Comparison of ENCODE assay signal across 1 cellular context in the genomic region with DNA sequence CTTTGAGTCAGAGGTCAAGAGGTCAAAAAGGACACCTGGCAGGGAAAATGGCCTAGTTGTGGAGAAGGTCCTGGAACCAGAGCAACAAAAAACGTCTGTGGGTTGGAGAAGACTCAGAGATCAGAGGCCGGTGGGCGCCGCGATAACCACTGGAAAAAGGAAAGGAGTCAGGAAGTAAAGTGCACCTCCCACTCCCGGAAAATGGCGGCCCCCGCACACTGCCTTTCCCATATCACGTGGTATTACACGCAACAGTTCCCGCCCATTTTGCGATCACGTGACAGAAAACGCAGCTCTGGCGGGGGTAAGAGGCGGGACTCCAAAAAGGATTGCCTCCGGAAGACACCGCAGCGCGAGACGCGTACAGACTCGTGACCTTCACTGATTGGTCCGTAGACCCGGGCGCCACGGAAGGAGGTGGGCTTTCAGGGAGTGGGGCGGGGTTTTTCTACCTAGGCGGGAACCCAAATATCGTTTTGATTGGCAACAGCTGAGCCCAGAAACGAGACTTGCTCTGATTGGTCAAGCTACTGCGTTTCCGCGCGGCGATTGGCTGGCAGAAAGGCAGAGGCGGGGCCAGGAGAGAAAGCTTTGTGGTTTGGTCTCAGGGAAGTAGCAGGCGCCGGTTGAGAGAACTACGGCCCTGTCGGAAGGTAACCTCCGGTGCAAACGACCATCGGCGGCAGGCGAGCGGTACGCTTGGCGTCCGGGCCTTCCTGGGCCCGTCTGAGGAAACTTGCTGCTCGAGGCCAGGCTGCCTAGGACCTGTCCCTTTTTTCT.
TF ChIP-seq lines count a peak whose summit lies in the region.

Gene ACTMAP, minus strand, starts transcription at position 193 of the 780 bp plus-strand sequence. CDS start 674 bp downstream, outside the sequence.

TF ChIP-seq in K562, 482 proteins besides CTCF, POLR2A, EP300 and RAD21 (continued from another document and continues in another):
- no peak for TF ChIP-seq MYBL2 (IDR thresholded peaks at IDR 0.05; ENCODE audit: low read depth)
- TF ChIP-seq MYBL2 (CRISPR knock-in tag; IDR thresholded peaks at IDR 0.05; ENCODE audit: borderline replicate concordance) = no peak
- TF ChIP-seq SPI1 (IDR thresholded peaks at IDR 0.05; ENCODE audit: borderline replicate concordance, low read depth, low read length) = no peak
- TF ChIP-seq USF1 (CRISPR knock-in tag; IDR thresholded peaks at IDR 0.05) = peak; percentile 99
- TF ChIP-seq FOS (IDR thresholded peaks at IDR 0.05; ENCODE audit: extremely low read depth, insufficient read length) = peak; percentile 93
- peak; percentile 82 for TF ChIP-seq DPF2 (IDR thresholded peaks at IDR 0.05)
- TF ChIP-seq, protein P1, sequence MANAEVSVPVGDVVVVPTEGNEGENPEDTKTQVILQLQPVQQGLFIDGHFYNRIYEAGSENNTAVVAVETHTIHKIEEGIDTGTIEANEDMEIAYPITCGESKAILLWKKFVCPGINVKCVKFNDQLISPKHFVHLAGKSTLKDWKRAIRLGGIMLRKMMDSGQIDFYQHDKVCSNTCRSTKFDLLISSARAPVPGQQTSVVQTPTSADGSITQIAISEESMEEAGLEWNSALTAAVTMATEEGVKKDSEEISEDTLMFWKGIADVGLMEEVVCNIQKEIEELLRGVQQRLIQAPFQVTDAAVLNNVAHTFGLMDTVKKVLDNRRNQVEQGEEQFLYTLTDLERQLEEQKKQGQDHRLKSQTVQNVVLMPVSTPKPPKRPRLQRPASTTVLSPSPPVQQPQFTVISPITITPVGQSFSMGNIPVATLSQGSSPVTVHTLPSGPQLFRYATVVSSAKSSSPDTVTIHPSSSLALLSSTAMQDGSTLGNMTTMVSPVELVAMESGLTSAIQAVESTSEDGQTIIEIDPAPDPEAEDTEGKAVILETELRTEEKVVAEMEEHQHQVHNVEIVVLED (CRISPR knock-in tag; IDR thresholded peaks at IDR 0.05) = peak; percentile 59
- TF ChIP-seq ZNF140 (CRISPR knock-in tag; IDR thresholded peaks at IDR 0.05) = no peak
- TF ChIP-seq, protein P2, sequence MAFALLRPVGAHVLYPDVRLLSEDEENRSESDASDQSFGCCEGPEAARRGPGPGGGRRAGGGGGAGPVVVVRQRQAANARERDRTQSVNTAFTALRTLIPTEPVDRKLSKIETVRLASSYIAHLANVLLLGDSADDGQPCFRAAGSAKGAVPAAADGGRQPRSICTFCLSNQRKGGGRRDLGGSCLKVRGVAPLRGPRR (CRISPR knock-in tag; IDR thresholded peaks at IDR 0.05) = peak; percentile 91; the same call in 1 of the 2 replicates
- TF ChIP-seq NFIX (CRISPR knock-in tag; IDR thresholded peaks at IDR 0.05; ENCODE audit: low read depth) = no peak
- peak; percentile 96 for TF ChIP-seq NR2C1 (IDR thresholded peaks at IDR 0.05)
- peak; percentile 97 for TF ChIP-seq NR2C1 (tag; IDR thresholded peaks at IDR 0.05)
- peak; percentile 56 for TF ChIP-seq HMGN3 (IDR thresholded peaks at IDR 0.05; ENCODE audit: borderline replicate concordance, extremely low read depth, insufficient read length, low read depth, low read length)
- no peak for TF ChIP-seq FIP1L1 (IDR thresholded peaks at IDR 0.05; ENCODE audit: low read depth, low read length, poor library complexity, severe bottlenecking)
- TF ChIP-seq MCM2 (IDR thresholded peaks at IDR 0.05; ENCODE audit: low read depth) = no peak
- peak; percentile 90 for TF ChIP-seq RBM25 (IDR thresholded peaks at IDR 0.05; ENCODE audit: low read depth, low read length, severe bottlenecking)
- TF ChIP-seq DEAF1 (CRISPR knock-in tag; IDR thresholded peaks at IDR 0.05) = no peak
- TF ChIP-seq BDP1 (IDR thresholded peaks at IDR 0.05; ENCODE audit: insufficient read depth, insufficient read length) = no peak
- no peak for TF ChIP-seq GTF3C2 (IDR thresholded peaks at IDR 0.05; ENCODE audit: borderline replicate concordance, extremely low read depth, insufficient read length)
- TF ChIP-seq IRF2 (CRISPR knock-in tag; IDR thresholded peaks at IDR 0.05) = no peak
- TF ChIP-seq XRCC5 (IDR thresholded peaks at IDR 0.05; ENCODE audit: low read depth, low read length) = peak; percentile 79
- peak in 1 of 2 experiments; percentile 77; a peak in 2 of 4 replicates for TF ChIP-seq HDAC1 (IDR thresholded peaks at IDR 0.05)
- TF ChIP-seq ZNF57 (CRISPR knock-in tag; IDR thresholded peaks at IDR 0.05) = no peak
- peak; percentile 38; the same call in 1 of the 2 replicates for TF ChIP-seq ZBTB26 (CRISPR knock-in tag; IDR thresholded peaks at IDR 0.05)
- TF ChIP-seq, protein P3, sequence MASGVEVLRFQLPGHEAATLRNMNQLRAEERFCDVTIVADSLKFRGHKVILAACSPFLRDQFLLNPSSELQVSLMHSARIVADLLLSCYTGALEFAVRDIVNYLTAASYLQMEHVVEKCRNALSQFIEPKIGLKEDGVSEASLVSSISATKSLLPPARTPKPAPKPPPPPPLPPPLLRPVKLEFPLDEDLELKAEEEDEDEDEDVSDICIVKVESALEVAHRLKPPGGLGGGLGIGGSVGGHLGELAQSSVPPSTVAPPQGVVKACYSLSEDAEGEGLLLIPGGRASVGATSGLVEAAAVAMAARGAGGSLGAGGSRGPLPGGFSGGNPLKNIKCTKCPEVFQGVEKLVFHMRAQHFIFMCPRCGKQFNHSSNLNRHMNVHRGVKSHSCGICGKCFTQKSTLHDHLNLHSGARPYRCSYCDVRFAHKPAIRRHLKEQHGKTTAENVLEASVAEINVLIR (CRISPR knock-in tag; IDR thresholded peaks at IDR 0.05) = peak; percentile 72; the same call in 1 of the 2 replicates
- TF ChIP-seq, protein P4, sequence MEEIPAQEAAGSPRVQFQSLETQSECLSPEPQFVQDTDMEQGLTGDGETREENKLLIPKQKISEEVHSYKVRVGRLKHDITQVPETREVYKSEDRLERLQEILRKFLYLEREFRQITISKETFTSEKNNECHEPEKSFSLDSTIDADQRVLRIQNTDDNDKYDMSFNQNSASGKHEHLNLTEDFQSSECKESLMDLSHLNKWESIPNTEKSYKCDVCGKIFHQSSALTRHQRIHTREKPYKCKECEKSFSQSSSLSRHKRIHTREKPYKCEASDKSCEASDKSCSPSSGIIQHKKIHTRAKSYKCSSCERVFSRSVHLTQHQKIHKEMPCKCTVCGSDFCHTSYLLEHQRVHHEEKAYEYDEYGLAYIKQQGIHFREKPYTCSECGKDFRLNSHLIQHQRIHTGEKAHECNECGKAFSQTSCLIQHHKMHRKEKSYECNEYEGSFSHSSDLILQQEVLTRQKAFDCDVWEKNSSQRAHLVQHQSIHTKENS (CRISPR knock-in tag; IDR thresholded peaks at IDR 0.05) = no peak
- peak in 1 of 2 experiments; percentile 85; a peak in 2 of 4 replicates for TF ChIP-seq ETV6 (IDR thresholded peaks at IDR 0.05; ENCODE audit: borderline replicate concordance in 1 of 2, low read depth in 2 of 2, low read length in 1 of 2)
- TF ChIP-seq ETV6 (CRISPR knock-in tag; IDR thresholded peaks at IDR 0.05; ENCODE audit: borderline replicate concordance) = no peak
- TF ChIP-seq, protein P5, sequence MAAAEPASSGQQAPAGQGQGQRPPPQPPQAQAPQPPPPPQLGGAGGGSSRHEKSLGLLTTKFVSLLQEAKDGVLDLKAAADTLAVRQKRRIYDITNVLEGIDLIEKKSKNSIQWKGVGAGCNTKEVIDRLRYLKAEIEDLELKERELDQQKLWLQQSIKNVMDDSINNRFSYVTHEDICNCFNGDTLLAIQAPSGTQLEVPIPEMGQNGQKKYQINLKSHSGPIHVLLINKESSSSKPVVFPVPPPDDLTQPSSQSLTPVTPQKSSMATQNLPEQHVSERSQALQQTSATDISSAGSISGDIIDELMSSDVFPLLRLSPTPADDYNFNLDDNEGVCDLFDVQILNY (CRISPR knock-in tag; IDR thresholded peaks at IDR 0.05) = no peak
- peak; percentile 47; the same call in 1 of the 2 replicates for TF ChIP-seq ZNF175 (CRISPR knock-in tag; IDR thresholded peaks at IDR 0.05; ENCODE audit: low read depth)
- TF ChIP-seq ZNF639 (CRISPR knock-in tag; conservative IDR thresholded peaks at IDR 0.05 in 1 of 2, IDR thresholded peaks at IDR 0.05 in 1 of 2) = peak in 1 of 2 experiments; percentile 88; a peak in 2 of 4 replicates
- TF ChIP-seq BACH1 (tag; IDR thresholded peaks at IDR 0.05) = 0 out of 2 replicates have a peak, but pooled peaks have one; percentile 61
- no peak for TF ChIP-seq TAL1 (IDR thresholded peaks at IDR 0.05)
- peak; percentile 84 for TF ChIP-seq E2F8 (IDR thresholded peaks at IDR 0.05; ENCODE audit: low read depth, partially characterized antibody)
- no peak for TF ChIP-seq PCBP2 (IDR thresholded peaks at IDR 0.05; ENCODE audit: low read depth, low read length, poor library complexity, severe bottlenecking)
- TF ChIP-seq, protein P6, sequence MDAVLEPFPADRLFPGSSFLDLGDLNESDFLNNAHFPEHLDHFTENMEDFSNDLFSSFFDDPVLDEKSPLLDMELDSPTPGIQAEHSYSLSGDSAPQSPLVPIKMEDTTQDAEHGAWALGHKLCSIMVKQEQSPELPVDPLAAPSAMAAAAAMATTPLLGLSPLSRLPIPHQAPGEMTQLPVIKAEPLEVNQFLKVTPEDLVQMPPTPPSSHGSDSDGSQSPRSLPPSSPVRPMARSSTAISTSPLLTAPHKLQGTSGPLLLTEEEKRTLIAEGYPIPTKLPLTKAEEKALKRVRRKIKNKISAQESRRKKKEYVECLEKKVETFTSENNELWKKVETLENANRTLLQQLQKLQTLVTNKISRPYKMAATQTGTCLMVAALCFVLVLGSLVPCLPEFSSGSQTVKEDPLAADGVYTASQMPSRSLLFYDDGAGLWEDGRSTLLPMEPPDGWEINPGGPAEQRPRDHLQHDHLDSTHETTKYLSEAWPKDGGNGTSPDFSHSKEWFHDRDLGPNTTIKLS (IDR thresholded peaks at IDR 0.05; ENCODE audit: borderline replicate concordance, low read depth) = no peak; the same call in none of the 2 replicates
- no peak for TF ChIP-seq CBFB (CRISPR knock-in tag; IDR thresholded peaks at IDR 0.05)
